ENCODE assay signal across 9 cellular contexts in genomic region chr11:111586305-111586915, GRCh38. TPM values are rescaled to one million over a fixed set of nuclear protein-coding genes. Genes with fewer than 3 reads are reported as not detected.
DNase-seq lines count a peak whose midpoint lies in the region; ATAC-seq and TF ChIP-seq lines count a peak whose summit lies in the region.
"Had no signal": no experiment of that assay in that cellular context is flagged by ENCODE, and none has a peak within 500 bp of the region (broad histone marks: within the 10 kb centered on the region; RNA-seq: fewer than 3 reads in every experiment).

No MANE protein-coding gene starts in this region.

- H3F3A ChIP-seq in SK-N-SH (replicated peaks; ENCODE audit: insufficient read depth): peaks cover 14% of the 10 kb centered on the region

- peaks cover 7% of the 10 kb centered on the region for H3K4me1 Mint-ChIP-seq in activated naive CD8-positive, alpha-beta T cell treated with anti-CD3 and anti-CD28 coated beads, Interleukin-2, amount 10 ng/mL, durations not matched to agents 7 days and 5 days
- H3K4me1 Mint-ChIP-seq in activated naive CD8-positive, alpha-beta T cell treated with anti-CD3 and anti-CD28 coated beads for 36 hours: peaks cover 2% of the 10 kb centered on the region

- H3K27ac Mint-ChIP-seq in activated naive CD8-positive, alpha-beta T cell treated with anti-CD3 and anti-CD28 coated beads, Interleukin-2, amount 10 ng/mL, durations not matched to agents 7 days and 5 days: no peak overlapping the region
- H3K27ac Mint-ChIP-seq in activated naive CD8-positive, alpha-beta T cell treated with anti-CD3 and anti-CD28 coated beads for 36 hours: no peak overlapping the region
- H3K27ac Mint-ChIP-seq: stimulated activated naive CD8-positive, alpha-beta T cell treated with anti-CD3 and anti-CD28 coated beads, Interleukin-15, Interleukin-2, amounts not matched to agents 100 ng/mL and 50 ng/mL, for 24 hours had no signal

- H2AFZ ChIP-seq in SK-N-SH (ENCODE audit: low read depth): peak overlapping the region; percentile 33; the same call in 1 of the 2 replicates

- no peaks in the 10 kb centered on the region for H3K36me3 ChIP-seq in SK-N-SH (replicated peaks in 1 of 2; ENCODE audit: control insufficient read depth in 1 of 2, insufficient read depth in 2 of 2, low read length in 1 of 2)
- H3K36me3 ChIP-seq in lung (ENCODE audit: control insufficient read depth in 2 of 2, insufficient read depth in 2 of 2, low read length in 2 of 2): peaks cover 0 to 1% of the 10 kb centered on the region in 2 donors

- H3K4me3 Mint-ChIP-seq in activated naive CD8-positive, alpha-beta T cell treated with anti-CD3 and anti-CD28 coated beads, Interleukin-2, amount 10 ng/mL, durations not matched to agents 7 days and 5 days: no peak overlapping the region
- no peak overlapping the region for H3K4me3 Mint-ChIP-seq in activated naive CD8-positive, alpha-beta T cell treated with anti-CD3 and anti-CD28 coated beads for 36 hours
- H3K4me3 Mint-ChIP-seq: stimulated activated naive CD8-positive, alpha-beta T cell treated with anti-CD3 and anti-CD28 coated beads, Interleukin-15, Interleukin-2, amounts not matched to agents 100 ng/mL and 50 ng/mL, for 24 hours had no signal

- CTCF ChIA-PET in SK-N-SH (lab: Yijun Ruan, JAX): interaction anchor here (0.6 to 2.9 kb wide), 32 partner anchors 8 to 265 kb away, joined by 3 to 30 read pairs (median 6); no protein-coding TSS in a partner anchor

- H3K4me1 ChIP-seq in SK-N-SH (ENCODE audit: control insufficient read depth in 1 of 2, insufficient read depth in 2 of 2, low read depth in 1 of 2, low read length in 1 of 2) (peaks cover 5 to 14% of the 10 kb centered on the region in 2 experiments; a peak in 3 of 4 replicates), lung (ENCODE audit: control insufficient read depth in 2 of 2, insufficient read depth in 2 of 2, low read length in 2 of 2) (peaks cover 0 to 1% of the 10 kb centered on the region in 2 donors)

- H3K9me3 ChIP-seq in SK-N-SH: no peaks in the 10 kb centered on the region
- H3K9me3 ChIP-seq in lung (ENCODE audit: control insufficient read depth in 2 of 2, insufficient read depth in 1 of 2, low read length in 1 of 2): no peaks in the 10 kb centered on the region

- H4K20me1 ChIP-seq in SK-N-SH (ENCODE audit: insufficient read depth): no peaks in the 10 kb centered on the region

- H3K4me3 ChIP-seq in LNCaP clone FGC (ENCODE audit: low read depth, low read length): no peak overlapping the region
- no peak overlapping the region for H3K4me3 ChIP-seq in SK-N-SH (ENCODE audit: low read depth in 2 of 2, low read length in 1 of 2)
- no peak overlapping the region for H3K4me3 ChIP-seq in lung

- H3K4me2 ChIP-seq in SK-N-SH: no peak overlapping the region

- H3K9me3 Mint-ChIP-seq in activated naive CD8-positive, alpha-beta T cell treated with anti-CD3 and anti-CD28 coated beads, Interleukin-2, amount 10 ng/mL, durations not matched to agents 7 days and 5 days: no peaks in the 10 kb centered on the region
- H3K9me3 Mint-ChIP-seq in activated naive CD8-positive, alpha-beta T cell treated with anti-CD3 and anti-CD28 coated beads for 36 hours: no peaks in the 10 kb centered on the region
- H3K9me3 Mint-ChIP-seq: stimulated activated naive CD8-positive, alpha-beta T cell treated with anti-CD3 and anti-CD28 coated beads, Interleukin-15, Interleukin-2, amounts not matched to agents 100 ng/mL and 50 ng/mL, for 24 hours had no signal

- TF ChIP-seq CTCF in LNCaP clone FGC (IDR thresholded peaks at IDR 0.05; ENCODE audit: control insufficient read depth, extremely low read depth, insufficient read depth): peak; percentile 73
- peak; percentile 74 for TF ChIP-seq CTCF in SK-N-SH (IDR thresholded peaks at IDR 0.05)
- TF ChIP-seq CTCF in lung (IDR thresholded peaks at IDR 0.05; ENCODE audit: control extremely low read depth, extremely low read depth): peak; percentile 31

- H3K27ac ChIP-seq in SK-N-SH (ENCODE audit: low read depth in 2 of 2, low read length in 1 of 2) (peak overlapping the region in 1 of 2 experiments; percentile 50; a peak in 1 of 4 replicates), lung (ENCODE audit: low read depth in 1 of 2, low read length in 1 of 2) (no peak overlapping the region)

- peak; percentile 70 for ATAC-seq in activated naive CD8-positive, alpha-beta T cell treated with anti-CD3 and anti-CD28 coated beads, Interleukin-2, amount 10 ng/mL, durations not matched to agents 7 days and 5 days (ENCODE audit: low read depth)
- peak; percentile 62 for ATAC-seq in lung (ENCODE audit: insufficient read depth, low FRiP score)
- no peak for ATAC-seq in GM18867 (IDR thresholded peaks at IDR 0.05; ENCODE audit: unreplicated experiment)
- no peak for ATAC-seq in HG03469 (IDR thresholded peaks at IDR 0.05; ENCODE audit: unreplicated experiment)

- H3K27me3 Mint-ChIP-seq in activated naive CD8-positive, alpha-beta T cell treated with anti-CD3 and anti-CD28 coated beads, Interleukin-2, amount 10 ng/mL, durations not matched to agents 7 days and 5 days: no peaks in the 10 kb centered on the region
- H3K27me3 Mint-ChIP-seq in activated naive CD8-positive, alpha-beta T cell treated with anti-CD3 and anti-CD28 coated beads for 36 hours: no peaks in the 10 kb centered on the region
- H3K27me3 Mint-ChIP-seq: stimulated activated naive CD8-positive, alpha-beta T cell treated with anti-CD3 and anti-CD28 coated beads, Interleukin-15, Interleukin-2, amounts not matched to agents 100 ng/mL and 50 ng/mL, for 24 hours had no signal

- no peaks in the 10 kb centered on the region for H3K36me3 Mint-ChIP-seq in activated naive CD8-positive, alpha-beta T cell treated with anti-CD3 and anti-CD28 coated beads, Interleukin-2, amount 10 ng/mL, durations not matched to agents 7 days and 5 days
- H3K36me3 Mint-ChIP-seq in activated naive CD8-positive, alpha-beta T cell treated with anti-CD3 and anti-CD28 coated beads for 36 hours: no peaks in the 10 kb centered on the region

- WGBS in SK-N-SH (ENCODE audit: low lambda C conversion rate): 6% methylated on average over 1 of the region's 1 CpG
- 22 to 44% methylated on average over 1 of the region's 1 CpG for WGBS in lung, 2 donors

- H3K27me3 ChIP-seq in SK-N-SH (ENCODE audit: insufficient read depth): no peaks in the 10 kb centered on the region
- H3K27me3 ChIP-seq in lung (ENCODE audit: control insufficient read depth, insufficient read depth): no peaks in the 10 kb centered on the region

- no peaks in the 10 kb centered on the region for H3K79me2 ChIP-seq in SK-N-SH (ENCODE audit: insufficient read depth)

- no peak for DNase-seq in activated naive CD8-positive, alpha-beta T cell treated with anti-CD3 and anti-CD28 coated beads, Interleukin-2, amount 10 ng/mL, durations not matched to agents 7 days and 5 days
- DNase-seq in activated naive CD8-positive, alpha-beta T cell treated with anti-CD3 and anti-CD28 coated beads for 36 hours: no peak
- DNase-seq in LNCaP clone FGC (ENCODE audit: low read depth): no peak
- peak; percentile 27 for DNase-seq in SK-N-SH
- DNase-seq in cerebellum (ENCODE audit: low spot score): peak; percentile 63
- DNase-seq in lung (ENCODE audit: low spot score): no peak

- TF ChIP-seq EP300 in SK-N-SH (IDR thresholded peaks at IDR 0.05; ENCODE audit: borderline replicate concordance in 1 of 2, low read depth in 1 of 2, low read length in 1 of 2): no peak

- POLR2A ChIA-PET in activated naive CD8-positive, alpha-beta T cell treated with anti-CD3 and anti-CD28 coated beads, Interleukin-2, amount 10 ng/mL, durations not matched to agents 7 days and 5 days (lab: Charles Lee): interaction anchor here (1.6 kb wide), 1 partner anchor 191 kb away, joined by 3 read pairs; no protein-coding TSS in a partner anchor
- POLR2A ChIA-PET in SK-N-SH (lab: Yijun Ruan, JAX): interaction anchor here (0.7 kb wide), 1 partner anchor 197 kb away, joined by 3 read pairs; no protein-coding TSS in a partner anchor

- no peaks in the 10 kb centered on the region for H3K9me2 ChIP-seq in SK-N-SH

- TF ChIP-seq RAD21 in SK-N-SH (IDR thresholded peaks at IDR 0.05; ENCODE audit: low read length): peak; percentile 78

- H3K9ac ChIP-seq in SK-N-SH: no peak overlapping the region

TF ChIP-seq in SK-N-SH, 30 proteins besides CTCF, POLR2A, EP300 and RAD21:
- TF ChIP-seq GABPA (IDR thresholded peaks at IDR 0.05; ENCODE audit: low read depth): no peak
- no peak for TF ChIP-seq YY1 (IDR thresholded peaks at IDR 0.05; ENCODE audit: low read depth)
- TF ChIP-seq USF2 (IDR thresholded peaks at IDR 0.05; ENCODE audit: borderline replicate concordance, low read depth, low read length): no peak
- TF ChIP-seq SMC3 (IDR thresholded peaks at IDR 0.05; ENCODE audit: low read depth, low read length): peak; percentile 45; the same call in 1 of the 2 replicates

RNA-seq across cellular contexts. Expression of gene SIK2, which starts 15.8 kb away (rescaled TPM):
- total RNA-seq in activated naive CD8-positive, alpha-beta T cell treated with anti-CD3 and anti-CD28 coated beads, Interleukin-2, amount 10 ng/mL, durations not matched to agents 7 days and 5 days: 10 to 100 TPM; 10.2 to 12.9 TPM
- 1 to 10 TPM; 5.2 to 8.2 TPM for total RNA-seq in activated naive CD8-positive, alpha-beta T cell treated with anti-CD3 and anti-CD28 coated beads for 36 hours
- 8.9 and 9.7 TPM in 2 replicates for polyA plus RNA-seq in SK-N-SH (2012; rRNA removed)
- polyA plus RNA-seq in SK-N-SH (2012; cell fraction: cytosol; rRNA removed): 6.1 and 6.8 TPM in 2 replicates
- 12.6 and 16.1 TPM in 2 replicates for polyA plus RNA-seq in SK-N-SH (2012; cell fraction: nucleus; rRNA removed)
- total RNA-seq in cerebellum: 15.5 TPM
- 10 to 100 TPM; 26.8 to 31.8 TPM for total RNA-seq in lung
- 1 to 10 TPM; 7.2 to 7.8 TPM for polyA plus RNA-seq in lung

RNA-seq across cellular contexts. Expression of gene LAYN, which starts 45.9 kb away (rescaled TPM):
- total RNA-seq in activated naive CD8-positive, alpha-beta T cell treated with anti-CD3 and anti-CD28 coated beads, Interleukin-2, amount 10 ng/mL, durations not matched to agents 7 days and 5 days: 10 to 100 TPM; 24.0 to 27.0 TPM
- 10 to 100 TPM; 57.4 to 63.2 TPM for total RNA-seq in activated naive CD8-positive, alpha-beta T cell treated with anti-CD3 and anti-CD28 coated beads for 36 hours
- polyA plus RNA-seq in SK-N-SH (2012; rRNA removed): 366 and 437 TPM in 2 replicates
- 389 and 422 TPM in 2 replicates for polyA plus RNA-seq in SK-N-SH (2012; cell fraction: cytosol; rRNA removed)
- 219 and 356 TPM in 2 replicates for polyA plus RNA-seq in SK-N-SH (2012; cell fraction: nucleus; rRNA removed)
- total RNA-seq in cerebellum: 1.9 TPM
- total RNA-seq in lung: 10 to 100 TPM; 13.1 to 13.4 TPM
- polyA plus RNA-seq in lung: 1 to 10 TPM; 6.5 to 9.5 TPM

Comparison
In these comparisons a context has a peak if more than half of its experiments do, and no peak if none do; other contexts are left out.
1. ATAC-seq: peak in activated naive CD8-positive, alpha-beta T cell treated with anti-CD3 and anti-CD28 coated beads, Interleukin-2, amount 10 ng/mL, durations not matched to agents 7 days and 5 days (single experiment) and lung (single experiment); none in GM18867 (single experiment) and HG03469 (single experiment).
2. DNase-seq: peak in SK-N-SH (single experiment) and cerebellum (single experiment); none in activated naive CD8-positive, alpha-beta T cell treated with anti-CD3 and anti-CD28 coated beads, Interleukin-2, amount 10 ng/mL, durations not matched to agents 7 days and 5 days (single experiment), activated naive CD8-positive, alpha-beta T cell treated with anti-CD3 and anti-CD28 coated beads for 36 hours (single experiment), LNCaP clone FGC (single experiment) and lung (single experiment).
3. Peak in every context shown above with its lines, with median percentiles within 50 percentile points of each other: CTCF ChIP-seq.